Comparison of ENCODE assay signal across 9 cellular contexts in genomic region chr6:159819932-159820640, GRCh38. TPM values are rescaled to one million over a fixed set of nuclear protein-coding genes. Genes with fewer than 3 reads are reported as not detected.
DNase-seq lines count a peak whose midpoint lies in the region; ATAC-seq lines count a peak whose summit lies in the region.
"Had no signal": no experiment of that assay in that cellular context is flagged by ENCODE, and none has a peak within 500 bp of the region (broad histone marks: within the 10 kb centered on the region; RNA-seq: fewer than 3 reads in every experiment).

No MANE protein-coding gene starts in this region.

- no peaks in the 10 kb centered on the region for H3K9me3 Mint-ChIP-seq in activated naive CD4-positive, alpha-beta T cell treated with anti-CD3 and anti-CD28 coated beads, Interleukin-2, amount 50 U/mL, for 24 hours

- H3K27ac Mint-ChIP-seq in activated naive CD4-positive, alpha-beta T cell treated with anti-CD3 and anti-CD28 coated beads, Interleukin-2, amount 50 U/mL, for 24 hours, result peak overlapping the region; percentile 72

- no peaks in the 10 kb centered on the region for H3K36me3 Mint-ChIP-seq in activated naive CD4-positive, alpha-beta T cell treated with anti-CD3 and anti-CD28 coated beads, Interleukin-2, amount 50 U/mL, for 24 hours

- intact Hi-C loops in left ventricle myocardium superior (cut with micrococcal nuclease), result no loop called here

- no peaks in the 10 kb centered on the region for H3K27me3 Mint-ChIP-seq in activated naive CD4-positive, alpha-beta T cell treated with anti-CD3 and anti-CD28 coated beads, Interleukin-2, amount 50 U/mL, for 24 hours

- DNase-seq in NOMO-1 (lab: John Stamatoyannopoulos, UW; ENCODE audit: unreplicated experiment in 2 of 2) (peak; percentile 80 to 88), NCI-H526 treated with DMSO at 0.1 percent for 48 hours (lab: John Stamatoyannopoulos, UW) (no peak), left ventricle myocardium superior (no peak), D341Med (ENCODE audit: low spot score) (no peak), NAMALWA (ENCODE audit: low spot score) (no peak)
- peak in 2 of 3 donors; percentile 7 to 15 for DNase-seq in stimulated activated CD4-positive, alpha-beta T cell treated with anti-CD3 and anti-CD28 coated beads, Interleukin-12 subunit alpha, Interleukin-12 subunit beta, amount 100 ng/mL, for 48 hours (ENCODE audit: low read depth in 2 of 3, low spot score in 1 of 3)
- DNase-seq: SHP77 had no signal

- peak; percentile 79 for ATAC-seq in GM19351 (IDR thresholded peaks at IDR 0.05; ENCODE audit: unreplicated experiment)
- ATAC-seq in left ventricle myocardium superior, result no peak

- H3K4me3 Mint-ChIP-seq in activated naive CD4-positive, alpha-beta T cell treated with anti-CD3 and anti-CD28 coated beads, Interleukin-2, amount 50 U/mL, for 24 hours, result peak overlapping the region; percentile 79

- peaks cover 22% of the 10 kb centered on the region for H3K4me1 Mint-ChIP-seq in activated naive CD4-positive, alpha-beta T cell treated with anti-CD3 and anti-CD28 coated beads, Interleukin-2, amount 50 U/mL, for 24 hours

RNA-seq across cellular contexts. Expression of gene PNLDC1, which starts 20.0 kb away (rescaled TPM):
- total RNA-seq in left ventricle myocardium superior, result 0.17 TPM

RNA-seq across cellular contexts. Expression of gene MRPL18, which starts 29.8 kb away (rescaled TPM):
- 70.8 TPM for total RNA-seq in left ventricle myocardium superior

RNA-seq across cellular contexts. Expression of gene TCP1, which starts 30.7 kb away (rescaled TPM):
- 164 TPM for total RNA-seq in left ventricle myocardium superior

RNA-seq across cellular contexts. Expression of gene ACAT2, which starts 58.2 kb away (rescaled TPM):
- 4.0 TPM for total RNA-seq in left ventricle myocardium superior

Comparison
In these comparisons a context has a peak if more than half of its experiments do, and no peak if none do; other contexts are left out.
1. DNase-seq: peak in NOMO-1 (2 of 2) and stimulated activated CD4-positive, alpha-beta T cell treated with anti-CD3 and anti-CD28 coated beads, Interleukin-12 subunit alpha, Interleukin-12 subunit beta, amount 100 ng/mL, for 48 hours (2 of 3); none in NCI-H526 treated with DMSO at 0.1 percent for 48 hours (single experiment), left ventricle myocardium superior (single experiment), D341Med (single experiment) and NAMALWA (single experiment).